Comparison of ENCODE assay signal across 13 cellular contexts in genomic region chr18:54742120-54742519, GRCh38.
"Had no signal": no experiment of that assay in that cellular context is flagged by ENCODE, and none has a peak within 500 bp of the region (broad histone marks: within the 10 kb centered on the region; RNA-seq: fewer than 3 reads in every experiment).

No MANE protein-coding gene starts in this region.

- H3K9me3 ChIP-seq: psoas muscle, right lobe of liver, upper lobe of left lung had no signal

- H3K4me1 ChIP-seq: psoas muscle, right lobe of liver, upper lobe of left lung had no signal

- H3K27ac ChIP-seq: cardiac muscle cell, coronary artery, epithelial cell of prostate, psoas muscle, right lobe of liver, upper lobe of left lung had no signal

- H3K4me1 Mint-ChIP-seq: natural killer cell had no signal

- H3K4me3 ChIP-seq: cardiac muscle cell, coronary artery, psoas muscle, right lobe of liver, upper lobe of left lung had no signal

- H3K4me3 Mint-ChIP-seq: natural killer cell had no signal

- H3K36me3 Mint-ChIP-seq: natural killer cell had no signal

- H3K36me3 ChIP-seq: cardiac muscle cell, right lobe of liver, upper lobe of left lung had no signal

- H3K27me3 ChIP-seq: cardiac muscle cell, right lobe of liver, upper lobe of left lung had no signal

- H3K9me3 Mint-ChIP-seq: natural killer cell had no signal

- H3K27ac Mint-ChIP-seq: activated naive CD4-positive, alpha-beta T cell treated with anti-CD3 and anti-CD28 coated beads, Interleukin-2, amount 50 U/mL, for 72 hours; natural killer cell had no signal

- DNase-seq: activated effector memory CD4-positive, alpha-beta T cell treated with Interleukin-2 at 50 U/mL for 16 hours; activated T-cell treated with anti-CD3 and anti-CD28 coated beads, Interleukin-2, amount 50 U/mL, for 1 hour; effector CD8-positive, alpha-beta T cell; natural killer cell; stimulated activated CD4-positive, alpha-beta T cell treated with anti-CD3 and anti-CD28 coated beads, Interleukin-2, amount 100 ng/mL, for 24 hours; stimulated activated naive CD4-positive, alpha-beta T cell; upper lobe of left lung had no signal
